ENCODE assay signal across 8 cellular contexts in genomic region chr20:34558320-34559202, GRCh38. TPM values are rescaled to one million over a fixed set of nuclear protein-coding genes. Genes with fewer than 3 reads are reported as not detected.
DNase-seq lines count a peak whose midpoint lies in the region; ATAC-seq, FAIRE-seq and TF ChIP-seq lines count a peak whose summit lies in the region.

Gene MAP1LC3A, plus strand, starts transcription at chr20:34558718. Its CDS starts 151 bp downstream, at chr20:34558869.

- H3K36me3 ChIP-seq in CD8-positive, alpha-beta T cell (ENCODE audit: insufficient read depth, low read length) = no peaks in the 10 kb centered on the region
- no peaks in the 10 kb centered on the region for H3K36me3 ChIP-seq in mucosa of rectum (ENCODE audit: control insufficient read depth in 2 of 2, insufficient read depth in 2 of 2, low read length in 2 of 2)

- TF ChIP-seq CTCF in CD8-positive, alpha-beta T cell (IDR thresholded peaks at IDR 0.05) = no peak

- POLR2A ChIA-PET in CD8-positive, alpha-beta T cell (lab: Charles Lee) = interaction anchor here (0.7 to 1.2 kb wide), 3 partner anchors 42 to 255 kb away, joined by 3 read pairs; partner anchors contain the start of genes AHCY and PIGU

- peaks cover 8% of the 10 kb centered on the region for H3K4me1 ChIP-seq in CD8-positive, alpha-beta T cell (ENCODE audit: insufficient read depth, low read length)
- H3K4me1 ChIP-seq in mucosa of rectum (ENCODE audit: control insufficient read depth in 2 of 2, insufficient read depth in 2 of 2, low read length in 2 of 2) = peaks cover 7 to 8% of the 10 kb centered on the region in 2 donors

- H3K9ac ChIP-seq in mucosa of rectum (ENCODE audit: low read depth in 1 of 2, low read length in 2 of 2) = peak within 1 kb of the TSS; percentile 65 to 78

- CTCF ChIA-PET in CD8-positive, alpha-beta T cell (lab: Charles Lee) = interaction anchor here (1.2 to 1.4 kb wide), 2 partner anchors 10 to 246 kb away, joined by 3 read pairs; no protein-coding TSS in a partner anchor

- H3K9me3 ChIP-seq in CD8-positive, alpha-beta T cell (ENCODE audit: low read length) = no peaks in the 10 kb centered on the region
- H3K9me3 ChIP-seq in mucosa of rectum (ENCODE audit: control insufficient read depth in 2 of 2, low read length in 2 of 2) = no peaks in the 10 kb centered on the region

- H3K27ac Mint-ChIP-seq in CD8-positive, alpha-beta T cell = peak within 1 kb of the TSS; percentile 95

- no peaks in the 10 kb centered on the region for H3K27me3 ChIP-seq in CD8-positive, alpha-beta T cell (ENCODE audit: insufficient read depth, low read length)
- no peaks in the 10 kb centered on the region for H3K27me3 ChIP-seq in mucosa of rectum (ENCODE audit: control insufficient read depth in 2 of 2, insufficient read depth in 2 of 2, low read length in 2 of 2)

- H3K27me3 Mint-ChIP-seq in CD8-positive, alpha-beta T cell (ENCODE audit: low read depth) = no peaks in the 10 kb centered on the region

- peak within 1 kb of the TSS; percentile 75 for H3K4me3 Mint-ChIP-seq in CD8-positive, alpha-beta T cell

- peak; percentile 84 for ATAC-seq in CD8-positive, alpha-beta T cell
- ATAC-seq in esophagus mucosa (peak; percentile 92), GM21723 (IDR thresholded peaks at IDR 0.05; ENCODE audit: unreplicated experiment) (no peak)

- H3K4me1 Mint-ChIP-seq in CD8-positive, alpha-beta T cell (ENCODE audit: low read depth) = peaks cover 12% of the 10 kb centered on the region

- FAIRE-seq in H54 (lab: Jason Lieb, UNC) = no peak

- peak within 1 kb of the TSS; percentile 54 for H3K4me3 ChIP-seq in CD8-positive, alpha-beta T cell (ENCODE audit: low read depth, low read length)
- H3K4me3 ChIP-seq in mucosa of rectum (ENCODE audit: low read length in 2 of 2) = peak within 1 kb of the TSS; percentile 56 to 81

- peak within 1 kb of the TSS; percentile 79 for H3K27ac ChIP-seq in CD8-positive, alpha-beta T cell (ENCODE audit: low read depth, low read length)
- peak within 1 kb of the TSS; percentile 78 to 80 for H3K27ac ChIP-seq in mucosa of rectum (ENCODE audit: low read depth in 2 of 2, low read length in 2 of 2)

- H3K36me3 Mint-ChIP-seq in CD8-positive, alpha-beta T cell = no peaks in the 10 kb centered on the region

- TF ChIP-seq POLR2A in H54 (IDR thresholded peaks at IDR 0.05; ENCODE audit: low read depth, low read length) = peak; percentile 33; the same call in 1 of the 2 replicates

- intact Hi-C loops in CD8-positive, alpha-beta T cell (cut with DNase I, micrococcal nuclease) = loop anchor here (1.0 to 2.0 kb wide), 8 partner anchors 19 to 318 kb away; partner anchors contain the start of genes AHCY (in 2 of the 2), TP53INP2 (in 2 of the 2), ACSS2 (in 1 of the 2) and DYNLRB1 (in 1 of the 2)

- DNase-seq in CD8-positive, alpha-beta T cell = peak; percentile 78 to 97 (median 90)
- peak; percentile 98 for DNase-seq in H54 (ENCODE audit: insufficient read length, low spot score)
- DNase-seq in NCI-H226 = peak; percentile 78
- DNase-seq in activated T-helper 1 cell treated with Interleukin-2 at 50 U/mL for 16 hours (ENCODE audit: low read depth) = peak; percentile 87
- DNase-seq in stimulated activated CD8-positive, alpha-beta memory T cell treated with anti-CD3 and anti-CD28 coated beads, Interleukin-2, amount 100 ng/mL, for 48 hours (ENCODE audit: low read depth in 2 of 2) = peak; percentile 88

- H3K9me3 Mint-ChIP-seq in CD8-positive, alpha-beta T cell = no peaks in the 10 kb centered on the region

RNA-seq across cellular contexts. Expression of gene MAP1LC3A, which starts in this region (rescaled TPM):
- 10 to 100 TPM; 19.4 to 22.4 TPM for total RNA-seq in CD8-positive, alpha-beta T cell
- 7.0 TPM for total RNA-seq in esophagus mucosa
